20 cellular contexts compared by ENCODE assay signal in the genomic region with DNA sequence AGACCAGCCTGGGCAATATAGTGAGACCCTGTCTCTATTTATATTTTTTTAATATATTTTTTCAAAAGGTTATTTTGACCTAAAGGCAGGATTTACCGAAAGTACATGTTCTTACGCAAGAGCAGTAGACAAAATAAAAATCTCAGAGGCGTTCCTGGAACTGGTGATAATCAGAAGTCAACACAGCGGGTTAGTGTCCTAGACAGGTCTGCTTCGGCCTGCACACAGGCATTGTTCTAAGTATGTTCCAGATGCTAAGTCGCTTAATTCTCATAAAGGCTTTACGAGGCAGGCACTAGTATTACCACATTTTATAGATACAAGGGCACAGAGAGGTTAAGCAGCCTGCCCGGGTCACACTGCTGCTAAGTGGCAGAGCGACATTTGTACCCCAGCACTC.
"Had no signal": no experiment of that assay in that cellular context is flagged by ENCODE, and none has a peak within 500 bp of the region (broad histone marks: within the 10 kb centered on the region; RNA-seq: fewer than 3 reads in every experiment).

No MANE protein-coding gene starts in this region.

- ATAC-seq: left lung; mucosa of descending colon; stimulated activated naive B cell treated with anti-CD40 and anti-IgM and Interleukin-4, amounts not matched to agents 10 μg/mL and 1 μg/mL and 100 μg/mL, for 72 hours had no signal

- H3K27ac ChIP-seq: colonic mucosa, esophagus muscularis mucosa, left lung, psoas muscle, skin epidermis, spleen, thoracic aorta, tibial nerve, upper lobe of left lung had no signal

- FAIRE-seq: endothelial cell of umbilical vein, frontal cortex, kidney, urothelium cell line had no signal

- DNase-seq: colonic mucosa; effector memory CD4-positive, alpha-beta T cell; head of caudate nucleus; kidney; left lung; mesenchymal stem cell; mucosa of descending colon; naive B cell; psoas muscle; right cardiac atrium; spleen; stimulated activated naive B cell treated with anti-CD40 and anti-IgM and Interleukin-4, amounts not matched to agents 10 μg/mL and 1 μg/mL and 100 μg/mL, for 72 hours; upper lobe of left lung had no signal

- H3K36me3 ChIP-seq: colonic mucosa, esophagus muscularis mucosa, left lung, spleen, thoracic aorta, tibial nerve, upper lobe of left lung had no signal

- H3K4me3 ChIP-seq: colonic mucosa, esophagus muscularis mucosa, left lung, mucosa of descending colon, psoas muscle, skin epidermis, spleen, thoracic aorta, tibial nerve, upper lobe of left lung had no signal

- H3K4me1 ChIP-seq: colonic mucosa, esophagus muscularis mucosa, left lung, psoas muscle, spleen, tibial nerve, upper lobe of left lung had no signal

- H3K9me3 ChIP-seq: colonic mucosa, esophagus muscularis mucosa, left lung, mucosa of descending colon, psoas muscle, spleen, thoracic aorta, tibial nerve, upper lobe of left lung had no signal

- H3K27me3 ChIP-seq: colonic mucosa, esophagus muscularis mucosa, left lung, upper lobe of left lung had no signal
